In genomic region chr3:195356151-195357086, GRCh38 we compare ENCODE assay signal across 14 cellular contexts.
DNase-seq lines count a peak whose midpoint lies in the region; ATAC-seq, FAIRE-seq and TF ChIP-seq lines count a peak whose summit lies in the region.
"Had no signal": no experiment of that assay in that cellular context is flagged by ENCODE, and none has a peak within 500 bp of the region (broad histone marks: within the 10 kb centered on the region; RNA-seq: fewer than 3 reads in every experiment).

No MANE protein-coding gene starts in this region.

- POLR2A ChIA-PET in CD4-positive, alpha-beta memory T cell (lab: Charles Lee; ENCODE audit: partially characterized antibody), result no interaction called here

- CTCF ChIA-PET in CD4-positive, alpha-beta memory T cell (lab: Charles Lee; ENCODE audit: partially characterized antibody), result interaction anchor here (0.6 kb wide), 1 partner anchor 499 kb away, joined by 3 read pairs; no protein-coding TSS in a partner anchor

- H3K27ac ChIP-seq in CD4-positive, CD25-positive, alpha-beta regulatory T cell (ENCODE audit: insufficient read depth, low read length, poor library complexity, severe bottlenecking), result no peak overlapping the region
- H3K27ac ChIP-seq in astrocyte (ENCODE audit: low read depth, low read length) (no peak overlapping the region), neural progenitor cell (peak overlapping the region; percentile 14)
- no peak overlapping the region for H3K27ac ChIP-seq in CD4-positive, alpha-beta memory T cell (ENCODE audit: low read depth, low read length)
- H3K27ac ChIP-seq: upper lobe of right lung had no signal

- intact Hi-C loops in Right ventricle myocardium superior (cut with DNase I), result no loop called here
- intact Hi-C loops in CD4-positive, alpha-beta memory T cell (cut with micrococcal nuclease), result no loop called here

- no peaks in the 10 kb centered on the region for H3K4me1 ChIP-seq in CD4-positive, CD25-positive, alpha-beta regulatory T cell (ENCODE audit: control insufficient read depth, insufficient read depth, low read length, poor library complexity, severe bottlenecking)
- H3K4me1 ChIP-seq in astrocyte (ENCODE audit: insufficient read depth, low read length) (no peaks in the 10 kb centered on the region), neural progenitor cell (peaks cover 28% of the 10 kb centered on the region)
- H3K4me1 ChIP-seq in CD4-positive, alpha-beta memory T cell (ENCODE audit: insufficient read depth, low read length), result no peaks in the 10 kb centered on the region
- H3K4me1 ChIP-seq: upper lobe of right lung had no signal

- peaks cover 8% of the 10 kb centered on the region for H3F3A ChIP-seq in neural progenitor cell (ENCODE audit: low read depth)

- H3K9me3 ChIP-seq in CD4-positive, CD25-positive, alpha-beta regulatory T cell (ENCODE audit: control insufficient read depth in 2 of 2, low read length in 2 of 2), result no peaks in the 10 kb centered on the region
- H3K9me3 ChIP-seq in astrocyte (ENCODE audit: insufficient read depth, low read depth, low read length) (no peaks in the 10 kb centered on the region), neural progenitor cell (ENCODE audit: low read depth) (no peaks in the 10 kb centered on the region)
- no peaks in the 10 kb centered on the region for H3K9me3 ChIP-seq in CD4-positive, alpha-beta memory T cell (ENCODE audit: control insufficient read depth in 1 of 2, low read length in 2 of 2)
- H3K9me3 ChIP-seq: upper lobe of right lung had no signal

- no peak overlapping the region for H3K4me3 Mint-ChIP-seq in CD4-positive, CD25-positive, alpha-beta regulatory T cell
- no peak overlapping the region for H3K4me3 Mint-ChIP-seq in astrocyte (ENCODE audit: unreplicated experiment)
- H3K4me3 Mint-ChIP-seq in neural progenitor cell, result no peak overlapping the region
- H3K4me3 Mint-ChIP-seq in CD4-positive, alpha-beta memory T cell, result no peak overlapping the region
- H3K4me3 Mint-ChIP-seq: dendritic cell treated with granulocyte-macrophage colony-stimulating factor and Interleukin-4, amounts not matched to agents 40 ng/mL and 50 ng/mL, for 4 days; HFFc6 had no signal

- H3K9me3 Mint-ChIP-seq in CD4-positive, CD25-positive, alpha-beta regulatory T cell, result peaks cover 0 to 2% (median 0%) of the 10 kb centered on the region in 7 donors
- H3K9me3 Mint-ChIP-seq in astrocyte (ENCODE audit: unreplicated experiment) (no peaks in the 10 kb centered on the region), neural progenitor cell (no peaks in the 10 kb centered on the region)
- peaks cover 0 to 8% (median 0%) of the 10 kb centered on the region in 8 donors for H3K9me3 Mint-ChIP-seq in CD4-positive, alpha-beta memory T cell
- H3K9me3 Mint-ChIP-seq: dendritic cell treated with granulocyte-macrophage colony-stimulating factor and Interleukin-4, amounts not matched to agents 40 ng/mL and 50 ng/mL, for 4 days; HFFc6 had no signal

- H4K20me1 ChIP-seq in astrocyte (ENCODE audit: insufficient read depth, low read length) (peaks cover 68% of the 10 kb centered on the region), neural progenitor cell (ENCODE audit: low read depth) (peaks cover 2% of the 10 kb centered on the region)

- TF ChIP-seq CTCF in astrocyte (IDR thresholded peaks at IDR 0.05; ENCODE audit: insufficient read depth, low read depth, low read length), result no peak
- TF ChIP-seq CTCF in neural progenitor cell (IDR thresholded peaks at IDR 0.05), result no peak

- peaks cover 26% of the 10 kb centered on the region for H3K36me3 Mint-ChIP-seq in CD4-positive, CD25-positive, alpha-beta regulatory T cell
- peaks cover 11% of the 10 kb centered on the region for H3K36me3 Mint-ChIP-seq in astrocyte (ENCODE audit: low read depth, unreplicated experiment)
- H3K36me3 Mint-ChIP-seq in neural progenitor cell, result peaks cover 5% of the 10 kb centered on the region
- peaks cover 40 to 47% of the 10 kb centered on the region in 2 donors for H3K36me3 Mint-ChIP-seq in CD4-positive, alpha-beta memory T cell

- ATAC-seq in CD4-positive, CD25-positive, alpha-beta regulatory T cell (ENCODE audit: low read depth in 2 of 2), result no peak
- peak; percentile 93 for ATAC-seq in Right ventricle myocardium superior (ENCODE audit: poor library complexity)
- no peak for ATAC-seq in HG03565 (IDR thresholded peaks at IDR 0.05; ENCODE audit: unreplicated experiment)
- ATAC-seq in HG03280 (IDR thresholded peaks at IDR 0.05; ENCODE audit: unreplicated experiment), result no peak
- ATAC-seq in GM18867 (IDR thresholded peaks at IDR 0.05; ENCODE audit: unreplicated experiment), result no peak
- ATAC-seq: upper lobe of right lung had no signal

- no peak overlapping the region for H3K4me3 ChIP-seq in CD4-positive, CD25-positive, alpha-beta regulatory T cell (ENCODE audit: low read depth, low read length)
- H3K4me3 ChIP-seq in astrocyte (ENCODE audit: insufficient read depth, low read depth, low read length), result no peak overlapping the region
- no peak overlapping the region for H3K4me3 ChIP-seq in neural progenitor cell
- H3K4me3 ChIP-seq in CD4-positive, alpha-beta memory T cell (ENCODE audit: low read length in 2 of 2), result no peak overlapping the region
- H3K4me3 ChIP-seq: skin epidermis, upper lobe of right lung had no signal

- H3K36me3 ChIP-seq in CD4-positive, CD25-positive, alpha-beta regulatory T cell (ENCODE audit: control insufficient read depth, insufficient read depth, low read length), result peaks cover 25% of the 10 kb centered on the region
- H3K36me3 ChIP-seq in astrocyte (ENCODE audit: insufficient read depth, low read length) (no peaks in the 10 kb centered on the region), neural progenitor cell (no peaks in the 10 kb centered on the region)
- peaks cover 9% of the 10 kb centered on the region for H3K36me3 ChIP-seq in CD4-positive, alpha-beta memory T cell (ENCODE audit: insufficient read depth, low read length)
- H3K36me3 ChIP-seq: upper lobe of right lung had no signal

- peaks cover 16 to 58% (median 37%) of the 10 kb centered on the region in 4 donors for H3K4me1 Mint-ChIP-seq in CD4-positive, CD25-positive, alpha-beta regulatory T cell
- H3K4me1 Mint-ChIP-seq in astrocyte (ENCODE audit: low read depth, unreplicated experiment) (peaks cover 10% of the 10 kb centered on the region), neural progenitor cell (peaks cover 17% of the 10 kb centered on the region)
- H3K4me1 Mint-ChIP-seq in CD4-positive, alpha-beta memory T cell, result peaks cover 24 to 58% (median 38%) of the 10 kb centered on the region in 4 donors

- H3K9ac ChIP-seq in astrocyte (ENCODE audit: low read length) (no peak overlapping the region), neural progenitor cell (no peak overlapping the region)

- no peak for DNase-seq in CD4-positive, CD25-positive, alpha-beta regulatory T cell
- DNase-seq in astrocyte (ENCODE audit: low read depth), result peak; percentile 4
- DNase-seq in Right ventricle myocardium superior, result peak; percentile 78
- peak; percentile 18 for DNase-seq in neural progenitor cell (ENCODE audit: low spot score)
- no peak for DNase-seq in CD4-positive, alpha-beta memory T cell
- DNase-seq: DMS79 treated with DMSO at 0.1 percent for 48 hours, HFFc6, NCI-H187 treated with DMSO at 0.1 percent for 48 hours, upper lobe of right lung had no signal

- no peaks in the 10 kb centered on the region for H3K27me3 ChIP-seq in CD4-positive, CD25-positive, alpha-beta regulatory T cell (ENCODE audit: control insufficient read depth, insufficient read depth, low read length)
- H3K27me3 ChIP-seq in astrocyte (ENCODE audit: insufficient read depth, low read length) (no peaks in the 10 kb centered on the region), neural progenitor cell (no peaks in the 10 kb centered on the region)
- H3K27me3 ChIP-seq in CD4-positive, alpha-beta memory T cell (ENCODE audit: insufficient read depth, low read length), result no peaks in the 10 kb centered on the region
- H3K27me3 ChIP-seq: upper lobe of right lung had no signal

- H3K27me3 Mint-ChIP-seq in CD4-positive, CD25-positive, alpha-beta regulatory T cell, result no peaks in the 10 kb centered on the region
- H3K27me3 Mint-ChIP-seq in astrocyte (ENCODE audit: low read depth, unreplicated experiment), result no peaks in the 10 kb centered on the region
- no peaks in the 10 kb centered on the region for H3K27me3 Mint-ChIP-seq in neural progenitor cell (ENCODE audit: insufficient read depth, low read depth)
- no peaks in the 10 kb centered on the region for H3K27me3 Mint-ChIP-seq in CD4-positive, alpha-beta memory T cell
- H3K27me3 Mint-ChIP-seq: dendritic cell treated with granulocyte-macrophage colony-stimulating factor and Interleukin-4, amounts not matched to agents 40 ng/mL and 50 ng/mL, for 4 days had no signal

- H3K27ac Mint-ChIP-seq in CD4-positive, CD25-positive, alpha-beta regulatory T cell, result peak overlapping the region in 2 of 3 donors; percentile 65 to 82
- H3K27ac Mint-ChIP-seq in astrocyte (ENCODE audit: unreplicated experiment) (peak overlapping the region; percentile 11), neural progenitor cell (peak overlapping the region; percentile 61)
- H3K27ac Mint-ChIP-seq in CD4-positive, alpha-beta memory T cell, result peak overlapping the region in 2 of 7 donors; percentile 3 to 42
- H3K27ac Mint-ChIP-seq: dendritic cell treated with granulocyte-macrophage colony-stimulating factor and Interleukin-4, amounts not matched to agents 40 ng/mL and 50 ng/mL, for 4 days; HFFc6 had no signal

- H2AFZ ChIP-seq in astrocyte (ENCODE audit: low read depth, low read length), result no peak overlapping the region
- H2AFZ ChIP-seq in neural progenitor cell (replicated peaks), result no peak overlapping the region

- H3K79me2 ChIP-seq in astrocyte (ENCODE audit: insufficient read depth, low read length), result peaks cover 11% of the 10 kb centered on the region
- peaks cover 34% of the 10 kb centered on the region for H3K79me2 ChIP-seq in neural progenitor cell (ENCODE audit: low read depth)

- H3K4me2 ChIP-seq in astrocyte (ENCODE audit: low read length) (no peak overlapping the region), neural progenitor cell (no peak overlapping the region)

- FAIRE-seq in astrocyte (lab: Jason Lieb, UNC), result no peak

Comparison
In these comparisons a context has a peak if more than half of its experiments do, and no peak if none do; other contexts are left out.
1. DNase-seq: peak in astrocyte (single experiment), Right ventricle myocardium superior (single experiment) and neural progenitor cell (single experiment); none in CD4-positive, CD25-positive, alpha-beta regulatory T cell (0 of 3) and CD4-positive, alpha-beta memory T cell (0 of 5).